ENCODE assay signal across 19 cellular contexts in the genomic region with DNA sequence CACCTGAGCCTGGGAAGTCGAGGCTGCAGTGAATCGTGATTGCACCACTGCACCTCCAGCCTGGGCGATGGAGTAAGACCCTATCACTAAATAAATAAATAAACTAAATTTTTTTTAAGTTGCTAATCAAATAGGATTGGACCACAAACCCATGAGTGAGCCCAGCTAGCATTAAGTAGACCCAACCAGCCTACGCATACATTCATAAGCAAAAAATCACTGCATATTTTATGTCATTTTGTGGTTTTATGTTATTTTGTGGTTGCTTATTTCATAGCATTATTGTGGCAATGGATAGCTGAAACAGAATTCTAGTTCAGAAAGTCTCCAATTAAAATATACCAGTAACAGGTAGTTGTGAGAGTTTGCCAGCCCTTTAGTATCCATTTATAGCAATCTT. TPM values are rescaled to one million over a fixed set of nuclear protein-coding genes. Genes with fewer than 3 reads are reported as not detected.
DNase-seq lines count a peak whose midpoint lies in the region; ATAC-seq and TF ChIP-seq lines count a peak whose summit lies in the region.
"Had no signal": no experiment of that assay in that cellular context is flagged by ENCODE, and none has a peak within 500 bp of the region (broad histone marks: within the 10 kb centered on the region; RNA-seq: fewer than 3 reads in every experiment).

No MANE protein-coding gene starts in this region.

- no peaks in the 10 kb centered on the region for H3K27me3 ChIP-seq in uterus
- no peaks in the 10 kb centered on the region for H3K27me3 ChIP-seq in adrenal gland
- H3K27me3 ChIP-seq: upper lobe of left lung had no signal

- H3K36me3 ChIP-seq in uterus = no peaks in the 10 kb centered on the region
- no peaks in the 10 kb centered on the region for H3K36me3 ChIP-seq in adrenal gland (replicated peaks in 1 of 2)

- H3K4me3 ChIP-seq in AG10803 (ENCODE audit: low read length) (no peak overlapping the region), choroid plexus epithelial cell (ENCODE audit: low read depth, low read length) (no peak overlapping the region), uterus (no peak overlapping the region), adrenal gland (no peak overlapping the region)
- H3K4me3 ChIP-seq: skin epidermis, upper lobe of left lung had no signal

- H3K9me3 ChIP-seq in uterus = no peaks in the 10 kb centered on the region
- H3K9me3 ChIP-seq in adrenal gland (replicated peaks in 1 of 3) = no peaks in the 10 kb centered on the region
- H3K9me3 ChIP-seq: upper lobe of left lung had no signal

- WGBS in adrenal gland, 4 donors = 90 to 96% (median 92%) methylated on average over 4 of the region's 4 CpGs

- TF ChIP-seq CTCF in AG10803 (conservative IDR thresholded peaks at IDR 0.05; ENCODE audit: low read length) = no peak
- no peak for TF ChIP-seq CTCF in choroid plexus epithelial cell (conservative IDR thresholded peaks at IDR 0.05; ENCODE audit: low read depth, low read length)
- no peak for TF ChIP-seq CTCF in uterus (IDR thresholded peaks at IDR 0.05)
- TF ChIP-seq CTCF in adrenal gland (IDR thresholded peaks at IDR 0.05) = no peak

- DNase-seq in AG10803 (ENCODE audit: low read depth) (peak; percentile 87), M059J (ENCODE audit: low read depth) (peak; percentile 70), choroid plexus epithelial cell (ENCODE audit: low read depth) (peak; percentile 84), myocyte (ENCODE audit: low read depth) (peak; percentile 28), uterus (no peak), adrenal gland (no peak)
- DNase-seq: activated CD4-positive, CD25-positive, alpha-beta regulatory T cell; activated effector memory CD4-positive, alpha-beta T cell treated with anti-CD3 and anti-CD28 coated beads, Interleukin-2, amount 50 U/mL, for 16 hours; effector memory CD4-positive, alpha-beta T cell; Karpas-422; kidney glomerular epithelial cell; NCI-H1436 treated with DMSO at 0.1 percent for 48 hours; SHP77; T-helper 17 cell; upper lobe of left lung had no signal

- ATAC-seq in HG02623 (IDR thresholded peaks at IDR 0.05; ENCODE audit: unreplicated experiment) (no peak), HG03571 (IDR thresholded peaks at IDR 0.05; ENCODE audit: unreplicated experiment) (no peak)
- ATAC-seq: stimulated activated memory B cell treated with anti-CD40 and anti-IgM and Interleukin-4, amounts not matched to agents 10 μg/mL and 1 μg/mL and 100 μg/mL, for 72 hours; T-helper 17 cell had no signal

- H3K4me1 ChIP-seq in uterus (no peaks in the 10 kb centered on the region), adrenal gland (replicated peaks in 1 of 2) (no peaks in the 10 kb centered on the region)
- H3K4me1 ChIP-seq: upper lobe of left lung had no signal

- H3K27ac ChIP-seq in uterus (no peak overlapping the region), adrenal gland (no peak overlapping the region)
- H3K27ac ChIP-seq: skin epidermis, upper lobe of left lung had no signal

- no peak for TF ChIP-seq POLR2A in uterus (IDR thresholded peaks at IDR 0.05)
- no peak for TF ChIP-seq POLR2A in adrenal gland (IDR thresholded peaks at IDR 0.05)

- intact Hi-C loops in uterus (cut with DNase I; ENCODE audit: low total_unique reads) (no loop called here), adrenal gland (cut with DNase I) (no loop called here)

RNA-seq across cellular contexts. Expression of a gene that starts 29.1 kb away (rescaled TPM):
- total RNA-seq in M059J (2014; rRNA removed; shearing (Covaris generic)) = 60.2 and 69.7 TPM in 2 replicates
- total RNA-seq in myocyte (85.7 and 89.5 TPM in 2 replicates), uterus (10 to 100 TPM; 28.2 to 82.1 (median 49.5) TPM), adrenal gland (10 to 100 TPM; 40.0 to 84.2 (median 54.5) TPM)
- 35.2 TPM for polyA plus RNA-seq in myocyte (2012)
- polyA plus RNA-seq in adrenal gland = 100 to 1,000 TPM in 1 of 3 donors, 10 to 100 TPM in 2; 48.3 to 191 (median 51.4) TPM

Comparison
In these comparisons a context has a peak if more than half of its experiments do, and no peak if none do; other contexts are left out.
1. DNase-seq: peak in AG10803 (single experiment), M059J (single experiment), choroid plexus epithelial cell (single experiment) and myocyte (single experiment); none in uterus (0 of 2) and adrenal gland (0 of 7).